ENCODE assay signal across 8 cellular contexts in genomic region chr19:56252699-56253422, GRCh38.
A peak's percentile ranks its signal among the peaks of the same experiment; 100 is the strongest.
DNase-seq lines count a peak whose midpoint lies in the region; ATAC-seq lines count a peak whose summit lies in the region.

No MANE protein-coding gene starts in this region.

- H3K9me3 ChIP-seq in HAP-1: no peaks in the 10 kb centered on the region

- no peaks in the 10 kb centered on the region for H3K27me3 ChIP-seq in HAP-1 (ENCODE audit: low read depth)

- ATAC-seq in effector memory CD8-positive, alpha-beta T cell (replicated peaks): peak; percentile 68
- no peak for ATAC-seq in HG03520 (IDR thresholded peaks at IDR 0.05; ENCODE audit: unreplicated experiment)

- no peak overlapping the region for H3K27ac Mint-ChIP-seq in effector memory CD8-positive, alpha-beta T cell

- H3K27me3 Mint-ChIP-seq in effector memory CD8-positive, alpha-beta T cell: peaks cover 0 to 9% of the 10 kb centered on the region in 2 donors

- in situ Hi-C loops in HAP-1 (cut with MboI; ENCODE audit: low sequenced_read_pairs): loop anchor here (10.0 kb wide), 1 partner anchor 188 kb away; no protein-coding TSS in a partner anchor

- H3K4me3 Mint-ChIP-seq in effector memory CD8-positive, alpha-beta T cell: no peak overlapping the region

- peaks cover 0 to 3% of the 10 kb centered on the region in 2 donors for H3K4me1 Mint-ChIP-seq in effector memory CD8-positive, alpha-beta T cell (ENCODE audit: low read depth in 2 of 2)

- peak in 8 of 14 donors; percentile 1 to 30 (median 8) for DNase-seq in C1 segment of cervical spinal cord (lab: John Stamatoyannopoulos, UW)
- DNase-seq in HAP-1 (ENCODE audit: low spot score in 2 of 2): peak; percentile 58 to 93
- DNase-seq in NCI-H748 (lab: John Stamatoyannopoulos, UW; ENCODE audit: unreplicated experiment): peak; percentile 82
- DNase-seq in activated CD8-positive, alpha-beta memory T cell treated with anti-CD3 and anti-CD28 coated beads for 4 hours (ENCODE audit: low read depth in 2 of 2): peak; percentile 17 to 37
- peak; percentile 59 to 63 (median 62) for DNase-seq in effector memory CD8-positive, alpha-beta T cell
- DNase-seq in midbrain (lab: John Stamatoyannopoulos, UW): peak; percentile 7
- DNase-seq in stimulated activated CD8-positive, alpha-beta memory T cell treated with anti-CD3 and anti-CD28 coated beads, Interleukin-4, amount 100 ng/mL, for 24 hours (ENCODE audit: low read depth): peak; percentile 60

- H3K9me3 Mint-ChIP-seq in effector memory CD8-positive, alpha-beta T cell: no peaks in the 10 kb centered on the region

- no peaks in the 10 kb centered on the region for H3K36me3 ChIP-seq in HAP-1 (replicated peaks)

- H3K36me3 Mint-ChIP-seq in effector memory CD8-positive, alpha-beta T cell (ENCODE audit: insufficient read depth): no peaks in the 10 kb centered on the region

- H3K4me3 ChIP-seq in HAP-1: no peak overlapping the region

- no peaks in the 10 kb centered on the region; the same call in 1 of the 2 replicates for H3K4me1 ChIP-seq in HAP-1

Comparison
In these comparisons a context has a peak if more than half of its experiments do, and no peak if none do; other contexts are left out.
1. DNase-seq: peak in every context shown above with its lines; median percentile 82 in NCI-H748; 76 in HAP-1; 62 in effector memory CD8-positive, alpha-beta T cell; 60 in stimulated activated CD8-positive, alpha-beta memory T cell treated with anti-CD3 and anti-CD28 coated beads, Interleukin-4, amount 100 ng/mL, for 24 hours; 27 in activated CD8-positive, alpha-beta memory T cell treated with anti-CD3 and anti-CD28 coated beads for 4 hours; 8 in C1 segment of cervical spinal cord; 7 in midbrain.